ENCODE assay signal across 29 cellular contexts in genomic region chr1:47713333-47713953, GRCh38.
"Had no signal": no experiment of that assay in that cellular context is flagged by ENCODE, and none has a peak within 500 bp of the region (broad histone marks: within the 10 kb centered on the region; RNA-seq: fewer than 3 reads in every experiment).

No MANE protein-coding gene starts in this region.

- H3K4me1 Mint-ChIP-seq: memory B cell had no signal

- H3K4me3 Mint-ChIP-seq: memory B cell; naive thymus-derived CD4-positive, alpha-beta T cell; natural killer cell treated with Interleukin-12 subunit alpha and Interleukin-12 subunit beta and Interleukin-15 and Interleukin-18, amount 100 ng/mL, for 72 hours; stimulated activated naive B cell treated with anti-CD40 and anti-IgM and Interleukin-4, amounts not matched to agents 10 μg/mL and 1 μg/mL and 100 μg/mL, for 72 hours had no signal

- H3K36me3 Mint-ChIP-seq: memory B cell; naive thymus-derived CD4-positive, alpha-beta T cell; natural killer cell treated with Interleukin-12 subunit alpha and Interleukin-12 subunit beta and Interleukin-15 and Interleukin-18, amount 100 ng/mL, for 72 hours; stimulated activated naive B cell treated with anti-CD40 and anti-IgM and Interleukin-4, amounts not matched to agents 10 μg/mL and 1 μg/mL and 100 μg/mL, for 72 hours had no signal

- H3K27ac Mint-ChIP-seq: memory B cell; naive thymus-derived CD4-positive, alpha-beta T cell; natural killer cell treated with Interleukin-12 subunit alpha and Interleukin-12 subunit beta and Interleukin-15 and Interleukin-18, amount 100 ng/mL, for 72 hours; stimulated activated naive B cell treated with anti-CD40 and anti-IgM and Interleukin-4, amounts not matched to agents 10 μg/mL and 1 μg/mL and 100 μg/mL, for 72 hours had no signal

- H3K9me3 ChIP-seq: mucosa of descending colon, pancreas, prostate gland, stomach, thoracic aorta, tibial artery, uterus had no signal

- DNase-seq: hippocampal formation; kidney glomerular epithelial cell; left cardiac atrium; midbrain; naive thymus-derived CD4-positive, alpha-beta T cell; nucleus accumbens; pancreas; posterior cingulate gyrus; retina; right cardiac atrium; stimulated activated CD4-positive, alpha-beta T cell treated with anti-CD3 and anti-CD28 coated beads, Interleukin-12 subunit alpha, Interleukin-12 subunit beta, amount 100 ng/mL, for 4 hours; stimulated activated CD4-positive, alpha-beta T cell treated with anti-CD3 and anti-CD28 coated beads, Interleukin-15, amount 100 ng/mL, for 24 hours; stimulated activated CD4-positive, alpha-beta T cell treated with anti-CD3 and anti-CD28 coated beads, Interleukin-2, amount 100 ng/mL, for 24 hours; stimulated activated CD4-positive, alpha-beta T cell treated with anti-CD3 and anti-CD28 coated beads, Interleukin-4, amount 100 ng/mL, for 1 hour; stimulated activated naive B cell treated with anti-CD40 and anti-IgM and Interleukin-4, amounts not matched to agents 10 μg/mL and 1 μg/mL and 100 μg/mL, for 72 hours; stimulated activated naive CD8-positive, alpha-beta T cell treated with anti-CD3 and anti-CD28 coated beads, Interleukin-15, Interleukin-2, amounts not matched to agents 100 U/mL and 50 U/mL, for 24 hours; stomach; tibial artery; trophoblast cell; uterus had no signal

- H3K4me3 ChIP-seq: mucosa of descending colon, pancreas, prostate gland, skin epidermis, stomach, thoracic aorta, tibial artery, uterus had no signal

- ATAC-seq: left cardiac atrium; left lobe of liver; mucosa of descending colon; naive thymus-derived CD4-positive, alpha-beta T cell; natural killer cell treated with Interleukin-12 subunit alpha and Interleukin-12 subunit beta and Interleukin-15 and Interleukin-18, amount 100 ng/mL, for 72 hours; pancreas; right cardiac atrium; sciatic nerve; stimulated activated naive B cell treated with anti-CD40 and anti-IgM and Interleukin-4, amounts not matched to agents 10 μg/mL and 1 μg/mL and 100 μg/mL, for 72 hours; stimulated activated naive CD8-positive, alpha-beta T cell treated with anti-CD3 and anti-CD28 coated beads, Interleukin-15, Interleukin-2, amounts not matched to agents 100 U/mL and 50 U/mL, for 24 hours had no signal

- H3K9me3 Mint-ChIP-seq: memory B cell; natural killer cell treated with Interleukin-12 subunit alpha and Interleukin-12 subunit beta and Interleukin-15 and Interleukin-18, amount 100 ng/mL, for 72 hours; neural crest cell; stimulated activated naive B cell treated with anti-CD40 and anti-IgM and Interleukin-4, amounts not matched to agents 10 μg/mL and 1 μg/mL and 100 μg/mL, for 72 hours had no signal

- H3K36me3 ChIP-seq: pancreas, prostate gland, stomach, thoracic aorta, tibial artery, uterus had no signal

- H3K27ac ChIP-seq: pancreas, prostate gland, skin epidermis, stomach, thoracic aorta, tibial artery, uterus had no signal
